ENCODE assay signal across 8 cellular contexts in genomic region chr19:17718467-17718987, GRCh38. TPM values are rescaled to one million over a fixed set of nuclear protein-coding genes. Genes with fewer than 3 reads are reported as not detected.
DNase-seq lines count a peak whose midpoint lies in the region; ATAC-seq and TF ChIP-seq lines count a peak whose summit lies in the region.

No MANE protein-coding gene starts in this region.

- H3K4me3 Mint-ChIP-seq in HFFc6: peak overlapping the region; percentile 86
- peak overlapping the region; percentile 85 for H3K4me3 Mint-ChIP-seq in WTC11

- intact Hi-C loops in left lung (cut with DNase I): no loop called here

- peak; percentile 2 for DNase-seq in AG20443 (ENCODE audit: low spot score)
- no peak for DNase-seq in HFFc6
- no peak for DNase-seq in WTC11 (ENCODE audit: low spot score)
- DNase-seq in left lung: no peak
- no peak for DNase-seq in NCI-H2029 (lab: John Stamatoyannopoulos, UW)
- DNase-seq in HK-2 (ENCODE audit: unreplicated experiment): no peak

- H3K27ac Mint-ChIP-seq in HFFc6: peak overlapping the region; percentile 82
- H3K27ac Mint-ChIP-seq in WTC11: peak overlapping the region; percentile 79

- H3K27ac ChIP-seq in left lung: peak overlapping the region in 1 of 2 donors; percentile 84

- peak; percentile 7; the same call in 1 of the 2 replicates for ATAC-seq in WTC11
- ATAC-seq in left lung: peak; percentile 28
- ATAC-seq in HG03025 (IDR thresholded peaks at IDR 0.05; ENCODE audit: low FRiP score, unreplicated experiment): no peak
- no peak for ATAC-seq in HG02973 (IDR thresholded peaks at IDR 0.05; ENCODE audit: unreplicated experiment)

- no peaks in the 10 kb centered on the region; the same call in none of the 2 replicates for H3K27me3 Mint-ChIP-seq in HFFc6 (ENCODE audit: insufficient read depth)
- no peaks in the 10 kb centered on the region for H3K27me3 Mint-ChIP-seq in WTC11 (ENCODE audit: low read depth)

- H3K4me1 Mint-ChIP-seq in HFFc6 (ENCODE audit: low read depth) (peaks cover 41% of the 10 kb centered on the region), WTC11 (peaks cover 27% of the 10 kb centered on the region)

- no peaks in the 10 kb centered on the region for H3K9me3 ChIP-seq in left lung

- no peaks in the 10 kb centered on the region for H3K9me3 Mint-ChIP-seq in HFFc6
- no peaks in the 10 kb centered on the region for H3K9me3 Mint-ChIP-seq in WTC11

- TF ChIP-seq CTCF in HFFc6 (IDR thresholded peaks at IDR 0.05): no peak
- no peak for TF ChIP-seq CTCF in WTC11 (IDR thresholded peaks at IDR 0.05)
- TF ChIP-seq CTCF in left lung (IDR thresholded peaks at IDR 0.05): no peak

- peaks cover 31 to 62% of the 10 kb centered on the region in 2 donors for H3K4me1 ChIP-seq in left lung

- H3K36me3 ChIP-seq in left lung: peaks cover 0 to 15% of the 10 kb centered on the region in 2 donors

- CTCF ChIA-PET in WTC11 (lab: Charles Lee): interaction anchor here (1.3 to 3.3 kb wide), 4 partner anchors 12 to 56 kb away, joined by 4 to 17 read pairs (median 6); no protein-coding TSS in a partner anchor

- H3K4me3 ChIP-seq in left lung: peak overlapping the region in 1 of 2 donors; percentile 98

- POLR2A ChIA-PET in WTC11 (lab: Charles Lee): interaction anchor here (0.9 to 1.3 kb wide), 2 partner anchors 23 to 142 kb away, joined by 3 to 4 read pairs; no protein-coding TSS in a partner anchor

- H3K36me3 Mint-ChIP-seq in HFFc6 (ENCODE audit: low read depth) (peaks cover 4% of the 10 kb centered on the region; the same call in 1 of the 2 replicates), WTC11 (peaks cover 5% of the 10 kb centered on the region)

- H3K27me3 ChIP-seq in left lung: no peaks in the 10 kb centered on the region

TF ChIP-seq in WTC11, 78 proteins besides CTCF, POLR2A, EP300 and RAD21:
- TF ChIP-seq GRHL2 (CRISPR knock-in tag; IDR thresholded peaks at IDR 0.05; ENCODE audit: insufficient replicate concordance, severe bottlenecking): no peak
- no peak for TF ChIP-seq ATF2 (CRISPR knock-in tag; IDR thresholded peaks at IDR 0.05; ENCODE audit: borderline replicate concordance, low read depth)
- TF ChIP-seq E2F1 (CRISPR knock-in tag; IDR thresholded peaks at IDR 0.05): no peak
- TF ChIP-seq MLX (CRISPR knock-in tag; IDR thresholded peaks at IDR 0.05): no peak
- no peak for TF ChIP-seq ZNF512 (CRISPR knock-in tag; IDR thresholded peaks at IDR 0.05; ENCODE audit: borderline replicate concordance)
- TF ChIP-seq ZNF317 (CRISPR knock-in tag; IDR thresholded peaks at IDR 0.05; ENCODE audit: borderline replicate concordance, low read depth): no peak
- no peak for TF ChIP-seq TEAD1 (CRISPR knock-in tag; IDR thresholded peaks at IDR 0.05)
- TF ChIP-seq ZMAT4 (CRISPR knock-in tag; IDR thresholded peaks at IDR 0.05): no peak
- no peak for TF ChIP-seq ATF3 (CRISPR knock-in tag; conservative IDR thresholded peaks at IDR 0.05)
- TF ChIP-seq ZNF263 (CRISPR knock-in tag; IDR thresholded peaks at IDR 0.05; ENCODE audit: low read depth): no peak
- no peak for TF ChIP-seq ZNF416 (CRISPR knock-in tag; IDR thresholded peaks at IDR 0.05)
- no peak for TF ChIP-seq E2F4 (CRISPR knock-in tag; IDR thresholded peaks at IDR 0.05; ENCODE audit: borderline replicate concordance, low read depth)
- no peak for TF ChIP-seq NR1H2 (CRISPR knock-in tag; IDR thresholded peaks at IDR 0.05)

RNA-seq across cellular contexts. Expression of gene MAP1S, which starts 0.8 kb away (rescaled TPM):
- 10 to 100 TPM; 56.0 to 77.9 (median 68.2) TPM for total RNA-seq in HFFc6 (2021; fragmentation: NEBNext Ultra II Directional; extraction: Animal tissue kit (Norgen Biotek cat#: 25700))
- total RNA-seq in WTC11 (2021) (115 to 124 TPM (median 120 TPM) in 3 replicates), left lung (10 to 100 TPM; 65.1 to 82.2 TPM)

RNA-seq across cellular contexts. Expression of gene UNC13A, which starts 30.4 kb away (rescaled TPM):
- under 1 TPM; 0.07 to 0.71 (median 0.21) TPM for total RNA-seq in HFFc6 (2021; fragmentation: NEBNext Ultra II Directional; extraction: Animal tissue kit (Norgen Biotek cat#: 25700))
- total RNA-seq in WTC11 (2021) (40.7 to 42.9 TPM (median 41.1 TPM) in 3 replicates), left lung (under 1 TPM; 0.15 to 0.37 TPM)

RNA-seq across cellular contexts. Expression of gene FCHO1, which starts 32.8 kb away (rescaled TPM):
- total RNA-seq in HFFc6 (2021; fragmentation: NEBNext Ultra II Directional; extraction: Animal tissue kit (Norgen Biotek cat#: 25700)): 1 to 10 TPM in 1 of 6 experiments, under 1 TPM in 5; 0.31 to 1.1 (median 0.40) TPM
- total RNA-seq in WTC11 (2021) (22.8 to 26.8 TPM (median 25.1 TPM) in 3 replicates), left lung (10 to 100 TPM in 1 of 2 donors, 1 to 10 TPM in 1; 3.0 to 12.7 TPM)

Comparison
In these comparisons a context has a peak if more than half of its experiments do, and no peak if none do; other contexts are left out.
1. ATAC-seq: peak in WTC11 (single experiment) and left lung (single experiment); none in HG03025 (single experiment) and HG02973 (single experiment).
2. RNA of gene UNC13A, which starts 30.4 kb away (total RNA-seq): 40.7 to 42.9 TPM in WTC11; 0.15 to 0.37 TPM in left lung and 0.07 to 0.71 TPM in HFFc6; every median in the first group is over 10 times any median in the second.